In the genomic region with DNA sequence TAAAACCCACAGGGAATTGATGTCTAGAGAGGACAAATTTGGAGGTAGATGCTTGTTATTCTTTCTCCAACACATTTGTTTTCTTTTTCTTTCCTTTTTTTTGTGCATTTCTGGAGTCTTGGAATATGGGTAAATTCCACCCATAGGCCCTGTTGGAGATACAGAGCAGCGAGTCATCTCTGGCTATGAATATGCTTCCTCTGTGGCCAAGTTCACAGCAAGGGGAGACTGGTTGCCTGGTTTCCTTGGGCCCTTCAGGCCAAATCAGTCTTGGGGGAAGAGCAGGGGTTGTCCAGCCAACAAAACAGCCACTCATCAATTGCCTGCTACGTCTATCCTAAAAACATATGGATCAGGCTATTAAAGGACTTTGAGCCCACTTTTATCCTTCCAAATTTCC, we compare ENCODE assay signal across 13 cellular contexts. TPM values are rescaled to one million over a fixed set of nuclear protein-coding genes. Genes with fewer than 3 reads are reported as not detected.
DNase-seq lines count a peak whose midpoint lies in the region; ATAC-seq lines count a peak whose summit lies in the region.
"Had no signal": no experiment of that assay in that cellular context is flagged by ENCODE, and none has a peak within 500 bp of the region (broad histone marks: within the 10 kb centered on the region; RNA-seq: fewer than 3 reads in every experiment).

No MANE protein-coding gene starts in this region.

- peak overlapping the region in 6 of 7 donors; percentile 50 to 82 (median 58) for H3K27ac Mint-ChIP-seq in CD4-positive, alpha-beta memory T cell
- H3K27ac Mint-ChIP-seq in naive B cell: peak overlapping the region; percentile 8 to 97 (median 65)

- no peak overlapping the region for H3K27ac ChIP-seq in CD4-positive, alpha-beta memory T cell (ENCODE audit: low read depth, low read length)

- peaks cover 51 to 70% of the 10 kb centered on the region in 2 donors for H3K36me3 Mint-ChIP-seq in CD4-positive, alpha-beta memory T cell
- H3K36me3 Mint-ChIP-seq in naive B cell: peaks cover 45 to 49% of the 10 kb centered on the region in 2 donors

- DNase-seq in CD4-positive, alpha-beta memory T cell: no peak
- DNase-seq in HT1080 (ENCODE audit: low read depth) (peak; percentile 80), astrocyte of the hippocampus (ENCODE audit: low read depth, low spot score) (peak; percentile 26), naive B cell (no peak), NCI-H526 (lab: John Stamatoyannopoulos, UW) (no peak), NCI-H510A treated with DMSO at 0.1 percent for 48 hours (lab: John Stamatoyannopoulos, UW) (no peak)
- DNase-seq: activated effector memory CD4-positive, alpha-beta T cell treated with Interleukin-2 at 50 U/mL for 16 hours; DMS153; NCI-H1694 treated with DMSO at 0.1 percent for 48 hours; right cardiac atrium; upper lobe of left lung had no signal

- peaks cover 45% of the 10 kb centered on the region for H3K36me3 ChIP-seq in CD4-positive, alpha-beta memory T cell (ENCODE audit: insufficient read depth, low read length)

- peaks cover 64% of the 10 kb centered on the region for H3K4me1 ChIP-seq in CD4-positive, alpha-beta memory T cell (ENCODE audit: insufficient read depth, low read length)

- CTCF ChIA-PET in CD4-positive, alpha-beta memory T cell (lab: Charles Lee; ENCODE audit: partially characterized antibody): no interaction called here

- no peaks in the 10 kb centered on the region for H3K27me3 Mint-ChIP-seq in CD4-positive, alpha-beta memory T cell
- no peaks in the 10 kb centered on the region for H3K27me3 Mint-ChIP-seq in naive B cell

- H3K4me1 Mint-ChIP-seq in CD4-positive, alpha-beta memory T cell: peaks cover 59 to 84% (median 65%) of the 10 kb centered on the region in 4 donors
- peaks cover 54 to 88% (median 72%) of the 10 kb centered on the region in 3 donors for H3K4me1 Mint-ChIP-seq in naive B cell

- ATAC-seq in naive B cell (ENCODE audit: low read depth in 2 of 2) (no peak), HG03469 (IDR thresholded peaks at IDR 0.05; ENCODE audit: unreplicated experiment) (no peak), GM18861 (IDR thresholded peaks at IDR 0.05; ENCODE audit: unreplicated experiment) (no peak)
- ATAC-seq: right cardiac atrium had no signal

- no peak overlapping the region for H3K4me3 Mint-ChIP-seq in CD4-positive, alpha-beta memory T cell
- H3K4me3 Mint-ChIP-seq in naive B cell: peak overlapping the region in 3 of 8 donors; percentile 48 to 68 (median 63)

- peaks cover 0 to 1% (median 0%) of the 10 kb centered on the region in 8 donors for H3K9me3 Mint-ChIP-seq in CD4-positive, alpha-beta memory T cell
- peaks cover 0 to 4% (median 0%) of the 10 kb centered on the region in 7 donors for H3K9me3 Mint-ChIP-seq in naive B cell

- H3K27me3 ChIP-seq in CD4-positive, alpha-beta memory T cell (ENCODE audit: insufficient read depth, low read length): no peaks in the 10 kb centered on the region
- H3K27me3 ChIP-seq: upper lobe of left lung had no signal

- H3K9me3 ChIP-seq in CD4-positive, alpha-beta memory T cell (ENCODE audit: control insufficient read depth in 1 of 2, low read length in 2 of 2): no peaks in the 10 kb centered on the region
- H3K9me3 ChIP-seq: upper lobe of left lung had no signal

- POLR2A ChIA-PET in CD4-positive, alpha-beta memory T cell (lab: Charles Lee; ENCODE audit: partially characterized antibody): no interaction called here

- intact Hi-C loops in CD4-positive, alpha-beta memory T cell (cut with micrococcal nuclease): loop anchor here (5.0 kb wide), 2 partner anchors 126 to 159 kb away; no protein-coding TSS in a partner anchor

- H3K4me3 ChIP-seq in CD4-positive, alpha-beta memory T cell (ENCODE audit: low read length in 2 of 2): no peak overlapping the region
- H3K4me3 ChIP-seq: upper lobe of left lung had no signal

RNA-seq across cellular contexts. Expression of gene SP100, which starts 27.5 kb away (rescaled TPM):
- 100 to 1,000 TPM; 210 to 226 TPM for total RNA-seq in CD4-positive, alpha-beta memory T cell
- 100 to 1,000 TPM; 101 to 222 TPM for polyA plus RNA-seq in CD4-positive, alpha-beta memory T cell
- total RNA-seq in HT1080 (2014; rRNA removed; shearing (Covaris generic)): 60.3 and 71.5 TPM in 2 replicates
- polyA plus RNA-seq in HT1080 (2015; cell fraction: cytosol; rRNA removed): 107 and 111 TPM in 2 replicates
- polyA plus RNA-seq in HT1080 (2015; cell fraction: nucleus; rRNA removed): 119 and 123 TPM in 2 replicates
- 100 to 1,000 TPM; 188 to 428 (median 231) TPM for polyA plus RNA-seq in naive B cell (ENCODE audit: low read depth in 6 of 6)

Comparison
In these comparisons a context has a peak if more than half of its experiments do, and no peak if none do; other contexts are left out.
1. DNase-seq: peak in HT1080 (single experiment) and astrocyte of the hippocampus (single experiment); none in CD4-positive, alpha-beta memory T cell (0 of 5), naive B cell (single experiment), NCI-H526 (0 of 2) and NCI-H510A treated with DMSO at 0.1 percent for 48 hours (single experiment).